In the genomic region with DNA sequence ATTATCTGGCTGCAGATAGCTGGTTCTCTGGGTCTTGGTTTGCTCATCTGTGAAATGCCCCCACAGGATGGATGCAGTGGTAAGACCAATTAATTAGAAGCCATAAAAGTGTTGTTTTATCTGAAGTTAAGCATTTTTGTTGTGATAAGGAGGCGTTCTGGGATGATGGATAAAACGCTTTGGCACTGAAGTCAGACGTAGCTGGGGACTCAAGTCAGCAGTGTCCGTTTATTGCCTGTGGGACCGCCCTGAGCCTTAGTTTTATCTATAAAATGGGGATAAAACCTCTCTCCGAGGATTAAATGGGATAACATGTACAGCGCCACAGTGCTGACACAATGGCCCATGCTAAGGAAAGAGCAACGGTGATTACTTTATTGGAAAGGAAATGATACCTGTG, we compare ENCODE assay signal across 1 cellular context.
A peak's percentile ranks its signal among the peaks of the same experiment; 100 is the strongest.
TF ChIP-seq lines count a peak whose summit lies in the region.

No MANE protein-coding gene starts in this region.

TF ChIP-seq in HEK293, 187 proteins besides CTCF, POLR2A, EP300 and RAD21 (continued from another document):
- TF ChIP-seq HOXC10 (CRISPR knock-in tag; IDR thresholded peaks at IDR 0.05) (no peak), MEIS1 (CRISPR knock-in tag; IDR thresholded peaks at IDR 0.05; ENCODE audit: borderline replicate concordance) (no peak), FEZF1 (tag by site-specific recombination; IDR thresholded peaks at IDR 0.05) (peak; percentile 98), MZF1 (tag by site-specific recombination; IDR thresholded peaks at IDR 0.05; ENCODE audit: borderline replicate concordance) (peak; percentile 80; the same call in 1 of the 2 replicates), GLIS1 (tag by site-specific recombination; IDR thresholded peaks at IDR 0.05) (peak; percentile 92), ZNF654 (tag by site-specific recombination; IDR thresholded peaks at IDR 0.05; ENCODE audit: low read depth) (no peak), ZBTB48 (tag by site-specific recombination; IDR thresholded peaks at IDR 0.05) (peak; percentile 45; the same call in 1 of the 2 replicates), ELK4 (IDR thresholded peaks at IDR 0.05; ENCODE audit: borderline replicate concordance, low read depth, low read length) (no peak), OSR2 (tag by site-specific recombination; IDR thresholded peaks at IDR 0.05) (peak; percentile 79), ZBTB1 (tag by site-specific recombination; IDR thresholded peaks at IDR 0.05) (no peak), HOXA7 (CRISPR knock-in tag; IDR thresholded peaks at IDR 0.05; ENCODE audit: borderline replicate concordance) (no peak), ZIC2 (tag by site-specific recombination; IDR thresholded peaks at IDR 0.05) (no peak), ZNF510 (tag by site-specific recombination; IDR thresholded peaks at IDR 0.05; ENCODE audit: insufficient replicate concordance) (no peak), ZNF48 (tag by site-specific recombination; IDR thresholded peaks at IDR 0.05) (no peak), ZNF155 (tag by site-specific recombination; IDR thresholded peaks at IDR 0.05) (no peak), ZNF398 (tag by site-specific recombination; IDR thresholded peaks at IDR 0.05) (no peak), ZSCAN30 (tag by site-specific recombination; IDR thresholded peaks at IDR 0.05) (peak; percentile 65; the same call in 1 of the 2 replicates), OVOL3 (tag by site-specific recombination; IDR thresholded peaks at IDR 0.05) (0 out of 2 replicates have a peak, but pooled peaks have one; percentile 48), ZNF629 (tag by site-specific recombination; IDR thresholded peaks at IDR 0.05) (0 out of 2 replicates have a peak, but pooled peaks have one; percentile 20), GLI2 (tag by site-specific recombination; IDR thresholded peaks at IDR 0.05; ENCODE audit: borderline replicate concordance, low read depth) (no peak), ZFP37 (tag by site-specific recombination; IDR thresholded peaks at IDR 0.05) (no peak), ZNF169 (tag by site-specific recombination; IDR thresholded peaks at IDR 0.05) (no peak), ZNF114 (tag by site-specific recombination; IDR thresholded peaks at IDR 0.05) (no peak)
- TF ChIP-seq, protein P1, sequence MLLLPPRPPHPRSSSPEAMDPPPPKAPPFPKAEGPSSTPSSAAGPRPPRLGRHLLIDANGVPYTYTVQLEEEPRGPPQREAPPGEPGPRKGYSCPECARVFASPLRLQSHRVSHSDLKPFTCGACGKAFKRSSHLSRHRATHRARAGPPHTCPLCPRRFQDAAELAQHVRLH (tag by site-specific recombination; IDR thresholded peaks at IDR 0.05): peak; percentile 92
- TF ChIP-seq, protein P2, sequence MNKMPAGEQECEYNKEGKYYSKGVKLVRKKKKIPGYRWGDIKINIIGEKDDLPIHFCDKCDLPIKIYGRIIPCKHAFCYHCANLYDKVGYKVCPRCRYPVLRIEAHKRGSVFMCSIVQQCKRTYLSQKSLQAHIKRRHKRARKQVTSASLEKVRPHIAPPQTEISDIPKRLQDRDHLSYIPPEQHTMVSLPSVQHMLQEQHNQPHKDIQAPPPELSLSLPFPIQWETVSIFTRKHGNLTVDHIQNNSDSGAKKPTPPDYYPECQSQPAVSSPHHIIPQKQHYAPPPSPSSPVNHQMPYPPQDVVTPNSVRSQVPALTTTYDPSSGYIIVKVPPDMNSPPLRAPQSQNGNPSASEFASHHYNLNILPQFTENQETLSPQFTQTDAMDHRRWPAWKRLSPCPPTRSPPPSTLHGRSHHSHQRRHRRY (tag by site-specific recombination; IDR thresholded peaks at IDR 0.05): no peak
- TF ChIP-seq, protein P3, sequence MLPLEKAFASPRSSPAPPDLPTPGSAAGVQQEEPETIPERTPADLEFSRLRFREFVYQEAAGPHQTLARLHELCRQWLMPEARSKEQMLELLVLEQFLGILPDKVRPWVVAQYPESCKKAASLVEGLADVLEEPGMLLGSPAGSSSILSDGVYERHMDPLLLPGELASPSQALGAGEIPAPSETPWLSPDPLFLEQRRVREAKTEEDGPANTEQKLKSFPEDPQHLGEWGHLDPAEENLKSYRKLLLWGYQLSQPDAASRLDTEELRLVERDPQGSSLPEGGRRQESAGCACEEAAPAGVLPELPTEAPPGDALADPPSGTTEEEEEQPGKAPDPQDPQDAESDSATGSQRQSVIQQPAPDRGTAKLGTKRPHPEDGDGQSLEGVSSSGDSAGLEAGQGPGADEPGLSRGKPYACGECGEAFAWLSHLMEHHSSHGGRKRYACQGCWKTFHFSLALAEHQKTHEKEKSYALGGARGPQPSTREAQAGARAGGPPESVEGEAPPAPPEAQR (tag by site-specific recombination; IDR thresholded peaks at IDR 0.05): no peak
- TF ChIP-seq, protein P4, sequence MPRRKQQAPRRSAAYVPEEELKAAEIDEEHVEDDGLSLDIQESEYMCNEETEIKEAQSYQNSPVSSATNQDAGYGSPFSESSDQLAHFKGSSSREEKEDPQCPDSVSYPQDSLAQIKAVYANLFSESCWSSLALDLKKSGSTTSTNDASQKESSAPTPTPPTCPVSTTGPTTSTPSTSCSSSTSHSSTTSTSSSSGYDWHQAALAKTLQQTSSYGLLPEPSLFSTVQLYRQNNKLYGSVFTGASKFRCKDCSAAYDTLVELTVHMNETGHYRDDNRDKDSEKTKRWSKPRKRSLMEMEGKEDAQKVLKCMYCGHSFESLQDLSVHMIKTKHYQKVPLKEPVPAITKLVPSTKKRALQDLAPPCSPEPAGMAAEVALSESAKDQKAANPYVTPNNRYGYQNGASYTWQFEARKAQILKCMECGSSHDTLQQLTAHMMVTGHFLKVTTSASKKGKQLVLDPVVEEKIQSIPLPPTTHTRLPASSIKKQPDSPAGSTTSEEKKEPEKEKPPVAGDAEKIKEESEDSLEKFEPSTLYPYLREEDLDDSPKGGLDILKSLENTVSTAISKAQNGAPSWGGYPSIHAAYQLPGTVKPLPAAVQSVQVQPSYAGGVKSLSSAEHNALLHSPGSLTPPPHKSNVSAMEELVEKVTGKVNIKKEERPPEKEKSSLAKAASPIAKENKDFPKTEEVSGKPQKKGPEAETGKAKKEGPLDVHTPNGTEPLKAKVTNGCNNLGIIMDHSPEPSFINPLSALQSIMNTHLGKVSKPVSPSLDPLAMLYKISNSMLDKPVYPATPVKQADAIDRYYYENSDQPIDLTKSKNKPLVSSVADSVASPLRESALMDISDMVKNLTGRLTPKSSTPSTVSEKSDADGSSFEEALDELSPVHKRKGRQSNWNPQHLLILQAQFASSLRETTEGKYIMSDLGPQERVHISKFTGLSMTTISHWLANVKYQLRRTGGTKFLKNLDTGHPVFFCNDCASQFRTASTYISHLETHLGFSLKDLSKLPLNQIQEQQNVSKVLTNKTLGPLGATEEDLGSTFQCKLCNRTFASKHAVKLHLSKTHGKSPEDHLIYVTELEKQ (tag by site-specific recombination; IDR thresholded peaks at IDR 0.05; ENCODE audit: borderline replicate concordance): no peak
TF ChIP-seq in HEK293: peak in this region for 30.
